8 cellular contexts compared by ENCODE assay signal in genomic region chr6:37516920-37517405, GRCh38. TPM values are rescaled to one million over a fixed set of nuclear protein-coding genes. Genes with fewer than 3 reads are reported as not detected.
DNase-seq lines count a peak whose midpoint lies in the region; ATAC-seq and TF ChIP-seq lines count a peak whose summit lies in the region.

No MANE protein-coding gene starts in this region.

- H4K20me1 ChIP-seq in Karpas-422 (ENCODE audit: insufficient read depth, low read depth, low read length): no peaks in the 10 kb centered on the region

- 50 to 65% methylated on average over 4 of the region's 16 CpGs for WGBS in gastroesophageal sphincter (ENCODE audit: low coverage in 1 of 2), 2 donors

- no peak overlapping the region for H3K9ac ChIP-seq in Karpas-422 (ENCODE audit: low read length)

- H3K79me2 ChIP-seq in Karpas-422 (ENCODE audit: low read length): no peaks in the 10 kb centered on the region

- peak overlapping the region; percentile 97 for H3K27ac Mint-ChIP-seq in activated naive CD4-positive, alpha-beta T cell treated with anti-CD3 and anti-CD28 coated beads for 36 hours
- H3K27ac Mint-ChIP-seq in natural killer cell treated with Interleukin-12 subunit alpha and Interleukin-12 subunit beta and Interleukin-15 and Interleukin-18, amount 100 ng/mL, for 72 hours: peak overlapping the region; percentile 81 to 82

- no peaks in the 10 kb centered on the region for H3K27me3 Mint-ChIP-seq in activated naive CD4-positive, alpha-beta T cell treated with anti-CD3 and anti-CD28 coated beads for 36 hours (ENCODE audit: low read depth)
- H3K27me3 Mint-ChIP-seq in natural killer cell treated with Interleukin-12 subunit alpha and Interleukin-12 subunit beta and Interleukin-15 and Interleukin-18, amount 100 ng/mL, for 72 hours: peaks cover under 1 to 8% of the 10 kb centered on the region in 2 donors

- intact Hi-C loops in activated naive CD4-positive, alpha-beta T cell treated with anti-CD3 and anti-CD28 coated beads for 36 hours (cut with micrococcal nuclease): loop anchor here (1.0 to 10.0 kb wide), 11 partner anchors 9 to 1158 kb away; partner anchors contain the start of genes CMTR1, TBC1D22B, TMEM217 and ZFAND3

- TF ChIP-seq EP300 in gastroesophageal sphincter (IDR thresholded peaks at IDR 0.05): no peak

- H3K4me3 Mint-ChIP-seq in activated naive CD4-positive, alpha-beta T cell treated with anti-CD3 and anti-CD28 coated beads for 36 hours: peak overlapping the region; percentile 72
- peak overlapping the region; percentile 68 for H3K4me3 Mint-ChIP-seq in natural killer cell treated with Interleukin-12 subunit alpha and Interleukin-12 subunit beta and Interleukin-15 and Interleukin-18, amount 100 ng/mL, for 72 hours

- H3K27ac ChIP-seq in gastroesophageal sphincter: peak overlapping the region in 1 of 4 donors; percentile 63
- H3K27ac ChIP-seq in Karpas-422 (ENCODE audit: low read length): no peak overlapping the region

- peaks cover 0 to 16% (median 5%) of the 10 kb centered on the region in 3 donors for H3K4me1 ChIP-seq in gastroesophageal sphincter
- peaks cover 3% of the 10 kb centered on the region; the same call in 1 of the 2 replicates for H3K4me1 ChIP-seq in Karpas-422 (ENCODE audit: low read length)

- H3K9me3 ChIP-seq in gastroesophageal sphincter: no peaks in the 10 kb centered on the region
- no peaks in the 10 kb centered on the region for H3K9me3 ChIP-seq in Karpas-422 (ENCODE audit: low read length)

- H2AFZ ChIP-seq in Karpas-422 (ENCODE audit: low read length): no peak overlapping the region

- H3K4me1 Mint-ChIP-seq in activated naive CD4-positive, alpha-beta T cell treated with anti-CD3 and anti-CD28 coated beads for 36 hours (ENCODE audit: low read depth): peaks cover 85% of the 10 kb centered on the region
- peaks cover 63 to 67% of the 10 kb centered on the region in 2 donors for H3K4me1 Mint-ChIP-seq in natural killer cell treated with Interleukin-12 subunit alpha and Interleukin-12 subunit beta and Interleukin-15 and Interleukin-18, amount 100 ng/mL, for 72 hours (ENCODE audit: low read depth in 2 of 2)

- H3K27me3 ChIP-seq in gastroesophageal sphincter: peaks cover 36% of the 10 kb centered on the region
- no peaks in the 10 kb centered on the region for H3K27me3 ChIP-seq in Karpas-422 (ENCODE audit: low read length)

- H3K4me3 ChIP-seq in LNCaP clone FGC (ENCODE audit: low read depth, low read length): no peak overlapping the region
- no peak overlapping the region for H3K4me3 ChIP-seq in gastroesophageal sphincter
- H3K4me3 ChIP-seq in Karpas-422 (ENCODE audit: low read length): no peak overlapping the region

- no peak for TF ChIP-seq POLR2A in gastroesophageal sphincter (IDR thresholded peaks at IDR 0.05)

- H3K9me2 ChIP-seq in Karpas-422 (replicated peaks; ENCODE audit: insufficient read depth, low read length): no peaks in the 10 kb centered on the region

- in situ Hi-C loops in G401 (cut with HindIII; ENCODE audit: low sequenced_read_pairs): no loop called here

- H3K9me3 Mint-ChIP-seq in activated naive CD4-positive, alpha-beta T cell treated with anti-CD3 and anti-CD28 coated beads for 36 hours: peaks cover 2% of the 10 kb centered on the region
- no peaks in the 10 kb centered on the region for H3K9me3 Mint-ChIP-seq in natural killer cell treated with Interleukin-12 subunit alpha and Interleukin-12 subunit beta and Interleukin-15 and Interleukin-18, amount 100 ng/mL, for 72 hours

- CTCF ChIA-PET in activated naive CD4-positive, alpha-beta T cell treated with anti-CD3 and anti-CD28 coated beads for 36 hours (lab: Charles Lee): interaction anchor here (0.6 to 3.7 kb wide), 15 partner anchors 8 to 310 kb away, joined by 3 to 18 read pairs (median 5); partner anchors contain the start of gene CCDC167

- H3K4me2 ChIP-seq in Karpas-422 (ENCODE audit: low read depth, low read length, poor library complexity, severe bottlenecking): no peak overlapping the region

- ATAC-seq in natural killer cell treated with Interleukin-12 subunit alpha and Interleukin-12 subunit beta and Interleukin-15 and Interleukin-18, amount 100 ng/mL, for 72 hours: peak; percentile 13 to 62
- no peak for ATAC-seq in gastroesophageal sphincter

- H3K36me3 ChIP-seq in gastroesophageal sphincter (no peaks in the 10 kb centered on the region), Karpas-422 (ENCODE audit: insufficient read depth, low read length) (no peaks in the 10 kb centered on the region)

- H3K36me3 Mint-ChIP-seq in activated naive CD4-positive, alpha-beta T cell treated with anti-CD3 and anti-CD28 coated beads for 36 hours (ENCODE audit: low read depth): no peaks in the 10 kb centered on the region
- H3K36me3 Mint-ChIP-seq in natural killer cell treated with Interleukin-12 subunit alpha and Interleukin-12 subunit beta and Interleukin-15 and Interleukin-18, amount 100 ng/mL, for 72 hours: no peaks in the 10 kb centered on the region

- DNase-seq in G401 (ENCODE audit: low spot score) (peak; percentile 34), LNCaP clone FGC (ENCODE audit: low read depth) (peak; percentile 51), OCI-M1 (lab: John Stamatoyannopoulos, UW) (no peak), SHP77 treated with DMSO at 0.1 percent for 48 hours (lab: John Stamatoyannopoulos, UW) (no peak), Karpas-422 (no peak)
- DNase-seq in activated naive CD4-positive, alpha-beta T cell treated with anti-CD3 and anti-CD28 coated beads for 36 hours: no peak
- no peak for DNase-seq in natural killer cell treated with Interleukin-12 subunit alpha and Interleukin-12 subunit beta and Interleukin-15 and Interleukin-18, amount 100 ng/mL, for 72 hours (ENCODE audit: low spot score)

- TF ChIP-seq CTCF in LNCaP clone FGC (IDR thresholded peaks at IDR 0.05; ENCODE audit: control insufficient read depth, extremely low read depth, insufficient read depth) (no peak), gastroesophageal sphincter (IDR thresholded peaks at IDR 0.05) (no peak)

RNA-seq across cellular contexts. Expression of gene CCDC167, which starts 17.3 kb away (rescaled TPM):
- 52.4 and 75.3 TPM in 2 replicates for total RNA-seq in G401 (2014; rRNA removed; shearing (Covaris generic))
- 10 to 100 TPM; 53.4 to 57.1 TPM for total RNA-seq in activated naive CD4-positive, alpha-beta T cell treated with anti-CD3 and anti-CD28 coated beads for 36 hours
- total RNA-seq in natural killer cell treated with Interleukin-12 subunit alpha and Interleukin-12 subunit beta and Interleukin-15 and Interleukin-18, amount 100 ng/mL, for 72 hours: 10 to 100 TPM; 46.0 to 54.8 TPM
- total RNA-seq in gastroesophageal sphincter: 10 to 100 TPM; 10.6 to 16.2 (median 14.3) TPM
- 19.6 and 23.2 TPM in 2 replicates for total RNA-seq in Karpas-422 (2014; rRNA removed; shearing (Covaris generic); ENCODE audit: low replicate concordance)

Comparison
In these comparisons a context has a peak if more than half of its experiments do, and no peak if none do; other contexts are left out.
1. DNase-seq: peak in G401 (single experiment) and LNCaP clone FGC (single experiment); none in activated naive CD4-positive, alpha-beta T cell treated with anti-CD3 and anti-CD28 coated beads for 36 hours (single experiment), natural killer cell treated with Interleukin-12 subunit alpha and Interleukin-12 subunit beta and Interleukin-15 and Interleukin-18, amount 100 ng/mL, for 72 hours (single experiment), OCI-M1 (single experiment), SHP77 treated with DMSO at 0.1 percent for 48 hours (single experiment) and Karpas-422 (single experiment).